Comparison of ENCODE assay signal across 11 cellular contexts in the genomic region with DNA sequence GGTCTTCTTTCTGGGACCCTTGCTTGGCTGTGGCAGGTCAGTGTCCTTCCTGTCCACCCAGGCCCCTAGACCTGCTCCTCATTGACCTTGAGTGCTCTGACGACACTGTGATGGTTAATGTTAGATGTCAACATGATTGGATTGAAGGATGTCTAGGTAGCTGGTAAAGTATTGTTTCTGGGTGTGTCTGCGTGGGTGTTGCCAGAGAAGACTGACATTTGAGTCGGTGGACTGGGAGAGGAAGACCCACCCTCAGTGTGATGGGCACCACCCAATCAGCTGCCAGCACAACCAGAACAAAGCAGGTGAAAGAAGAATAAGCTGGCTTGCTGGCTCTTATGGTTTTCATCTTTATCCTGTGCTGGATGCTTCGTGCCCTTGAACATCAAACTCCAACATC.
"Had no signal": no experiment of that assay in that cellular context is flagged by ENCODE, and none has a peak within 500 bp of the region (broad histone marks: within the 10 kb centered on the region; RNA-seq: fewer than 3 reads in every experiment).

No MANE protein-coding gene starts in this region.

- H3K4me1 ChIP-seq: HAP-1 had no signal

- H3K36me3 ChIP-seq: HAP-1 had no signal

- H3K9me3 ChIP-seq: HAP-1 had no signal

- H3K27ac Mint-ChIP-seq: GM23338, HFFc6 had no signal

- DNase-seq: GM23248, GOT3, H7, H9, HCEC 1CT, HFFc6 had no signal

- H3K4me3 ChIP-seq: GM23248, GM23338, HAP-1 had no signal

- H3K4me3 Mint-ChIP-seq: GM23338, H9, HFFc6 had no signal

- H3K9me3 Mint-ChIP-seq: GM23338, H9 had no signal

- FAIRE-seq: H1, H54 had no signal

- H3K27ac ChIP-seq: GM23248 had no signal

- ATAC-seq: GM23338, HCT116 had no signal
